18 cellular contexts compared by ENCODE assay signal in genomic region chr10:125054664-125055273, GRCh38.
DNase-seq lines count a peak whose midpoint lies in the region; TF ChIP-seq lines count a peak whose summit lies in the region.
"Had no signal": no experiment of that assay in that cellular context is flagged by ENCODE, and none has a peak within 500 bp of the region (broad histone marks: within the 10 kb centered on the region; RNA-seq: fewer than 3 reads in every experiment).

No MANE protein-coding gene starts in this region.

- no peaks in the 10 kb centered on the region for H3K27me3 ChIP-seq in thyroid gland
- H3K27me3 ChIP-seq: ovary, SJCRH30 had no signal

- 82 to 84% methylated on average over 9 of the region's 9 CpGs for WGBS in thyroid gland, 2 donors

- H3K36me3 ChIP-seq in thyroid gland: no peaks in the 10 kb centered on the region
- H3K36me3 ChIP-seq: ovary had no signal

- H3K9me3 ChIP-seq in thyroid gland: no peaks in the 10 kb centered on the region
- H3K9me3 ChIP-seq: ovary, SJCRH30 had no signal

- peak overlapping the region in 4 of 5 experiments; percentile 40 to 74 (median 65) for H3K27ac Mint-ChIP-seq in brain
- peak overlapping the region; percentile 87 for H3K27ac Mint-ChIP-seq in mesothelial cell of epicardium
- H3K27ac Mint-ChIP-seq in activated naive CD4-positive, alpha-beta T cell treated with anti-CD3 and anti-CD28 coated beads for 36 hours: no peak overlapping the region
- H3K27ac Mint-ChIP-seq: stimulated activated memory B cell treated with anti-CD40 and anti-IgM and Interleukin-4, amounts not matched to agents 10 μg/mL and 1 μg/mL and 100 μg/mL, for 72 hours had no signal

- H3K4me3 Mint-ChIP-seq in brain (peak overlapping the region in 1 of 5 experiments; percentile 11), mesothelial cell of epicardium (no peak overlapping the region)
- H3K4me3 Mint-ChIP-seq in activated naive CD4-positive, alpha-beta T cell treated with anti-CD3 and anti-CD28 coated beads for 36 hours: no peak overlapping the region
- H3K4me3 Mint-ChIP-seq: stimulated activated memory B cell treated with anti-CD40 and anti-IgM and Interleukin-4, amounts not matched to agents 10 μg/mL and 1 μg/mL and 100 μg/mL, for 72 hours had no signal

- CTCF ChIA-PET in HEK293T (lab: Yijun Ruan, JAX): interaction anchor here (1.1 kb wide), 1 partner anchor 9 kb away, joined by 3 read pairs; no protein-coding TSS in a partner anchor
- CTCF ChIA-PET in activated naive CD4-positive, alpha-beta T cell treated with anti-CD3 and anti-CD28 coated beads for 36 hours (lab: Charles Lee): interaction anchor here (1.3 to 1.7 kb wide), 2 partner anchors 10 to 14 kb away, joined by 3 to 7 read pairs; no protein-coding TSS in a partner anchor

- H3K36me3 Mint-ChIP-seq in brain: peaks cover 61% of the 10 kb centered on the region
- H3K36me3 Mint-ChIP-seq in mesothelial cell of epicardium: peaks cover 24% of the 10 kb centered on the region
- H3K36me3 Mint-ChIP-seq in activated naive CD4-positive, alpha-beta T cell treated with anti-CD3 and anti-CD28 coated beads for 36 hours (ENCODE audit: low read depth): no peaks in the 10 kb centered on the region
- H3K36me3 Mint-ChIP-seq: stimulated activated memory B cell treated with anti-CD40 and anti-IgM and Interleukin-4, amounts not matched to agents 10 μg/mL and 1 μg/mL and 100 μg/mL, for 72 hours had no signal

- no peak for TF ChIP-seq POLR2A in thyroid gland (IDR thresholded peaks at IDR 0.05)

- H3K4me1 Mint-ChIP-seq in brain: peaks cover 84% of the 10 kb centered on the region
- H3K4me1 Mint-ChIP-seq in mesothelial cell of epicardium: peaks cover 59% of the 10 kb centered on the region
- no peaks in the 10 kb centered on the region for H3K4me1 Mint-ChIP-seq in activated naive CD4-positive, alpha-beta T cell treated with anti-CD3 and anti-CD28 coated beads for 36 hours (ENCODE audit: low read depth)
- H3K4me1 Mint-ChIP-seq: stimulated activated memory B cell treated with anti-CD40 and anti-IgM and Interleukin-4, amounts not matched to agents 10 μg/mL and 1 μg/mL and 100 μg/mL, for 72 hours had no signal

- DNase-seq in HEK293T (ENCODE audit: extremely low spot score): no peak
- no peak for DNase-seq in mesothelial cell of epicardium (ENCODE audit: low spot score in 2 of 2, unreplicated experiment in 2 of 2)
- DNase-seq in thyroid gland: no peak
- DNase-seq in KG1 (lab: John Stamatoyannopoulos, UW): no peak
- DNase-seq in activated naive CD4-positive, alpha-beta T cell treated with anti-CD3 and anti-CD28 coated beads for 36 hours: no peak
- no peak for DNase-seq in islet precursor cell
- DNase-seq in AG20443 (ENCODE audit: low spot score): no peak
- DNase-seq: activated CD4-positive, alpha-beta T cell treated with anti-CD3 and anti-CD28 coated beads for 1 hour; activated gamma-delta T cell treated with Interleukin-2 at 50 U/mL for 16 hours; head of caudate nucleus; NCI-H1436; NCI-H446 treated with DMSO at 0.1 percent for 48 hours; SJCRH30; T1000 had no signal

- POLR2A ChIA-PET in HEK293T (lab: Yijun Ruan, JAX): no interaction called here

- intact Hi-C loops in thyroid gland (cut with DNase I): loop anchor here (5.0 to 10.0 kb wide), 2 partner anchors 108 to 140 kb away; partner anchors contain the start of gene CTBP2
- intact Hi-C loops in activated naive CD4-positive, alpha-beta T cell treated with anti-CD3 and anti-CD28 coated beads for 36 hours (cut with micrococcal nuclease): no loop called here

- peaks cover 0 to 11% (median 0%) of the 10 kb centered on the region in 5 experiments for H3K9me3 Mint-ChIP-seq in brain
- no peaks in the 10 kb centered on the region for H3K9me3 Mint-ChIP-seq in mesothelial cell of epicardium
- H3K9me3 Mint-ChIP-seq in activated naive CD4-positive, alpha-beta T cell treated with anti-CD3 and anti-CD28 coated beads for 36 hours: no peaks in the 10 kb centered on the region
- H3K9me3 Mint-ChIP-seq: stimulated activated memory B cell treated with anti-CD40 and anti-IgM and Interleukin-4, amounts not matched to agents 10 μg/mL and 1 μg/mL and 100 μg/mL, for 72 hours had no signal

- H3K27ac ChIP-seq in thyroid gland: peak overlapping the region in 2 of 3 donors; percentile 75 to 88
- H3K27ac ChIP-seq: SJCRH30 had no signal

- no peak overlapping the region for H3K4me3 ChIP-seq in thyroid gland (replicated peaks in 1 of 3)
- H3K4me3 ChIP-seq: ovary, SJCRH30, smooth muscle cell had no signal

- peaks cover 78 to 89% of the 10 kb centered on the region in 2 donors for H3K4me1 ChIP-seq in thyroid gland

- H3K27me3 Mint-ChIP-seq in brain: no peaks in the 10 kb centered on the region
- H3K27me3 Mint-ChIP-seq in mesothelial cell of epicardium (ENCODE audit: low read depth): no peaks in the 10 kb centered on the region
- H3K27me3 Mint-ChIP-seq in activated naive CD4-positive, alpha-beta T cell treated with anti-CD3 and anti-CD28 coated beads for 36 hours (ENCODE audit: low read depth): peaks cover 4% of the 10 kb centered on the region

- no peak for TF ChIP-seq CTCF in brain (conservative IDR thresholded peaks at IDR 0.05)
- no peak for TF ChIP-seq CTCF in mesothelial cell of epicardium (IDR thresholded peaks at IDR 0.05; ENCODE audit: unreplicated experiment)
- TF ChIP-seq CTCF in thyroid gland (IDR thresholded peaks at IDR 0.05): no peak

TF ChIP-seq in HEK293T, 16 proteins besides CTCF, POLR2A, EP300 and RAD21:
- TF ChIP-seq ELF4 (IDR thresholded peaks at IDR 0.05): no peak
- no peak for TF ChIP-seq LEF1 (IDR thresholded peaks at IDR 0.05; ENCODE audit: borderline replicate concordance)
- no peak for TF ChIP-seq HDGF (IDR thresholded peaks at IDR 0.05; ENCODE audit: borderline replicate concordance)
- TF ChIP-seq ZNF384 (IDR thresholded peaks at IDR 0.05): no peak
- TF ChIP-seq BHLHE40 (IDR thresholded peaks at IDR 0.05; ENCODE audit: borderline replicate concordance): no peak
- TF ChIP-seq CTBP1 (IDR thresholded peaks at IDR 0.05; ENCODE audit: borderline replicate concordance): peak; percentile 13; the same call in 1 of the 2 replicates
- TF ChIP-seq, protein P1, sequence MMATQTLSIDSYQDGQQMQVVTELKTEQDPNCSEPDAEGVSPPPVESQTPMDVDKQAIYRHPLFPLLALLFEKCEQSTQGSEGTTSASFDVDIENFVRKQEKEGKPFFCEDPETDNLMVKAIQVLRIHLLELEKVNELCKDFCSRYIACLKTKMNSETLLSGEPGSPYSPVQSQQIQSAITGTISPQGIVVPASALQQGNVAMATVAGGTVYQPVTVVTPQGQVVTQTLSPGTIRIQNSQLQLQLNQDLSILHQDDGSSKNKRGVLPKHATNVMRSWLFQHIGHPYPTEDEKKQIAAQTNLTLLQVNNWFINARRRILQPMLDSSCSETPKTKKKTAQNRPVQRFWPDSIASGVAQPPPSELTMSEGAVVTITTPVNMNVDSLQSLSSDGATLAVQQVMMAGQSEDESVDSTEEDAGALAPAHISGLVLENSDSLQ (IDR thresholded peaks at IDR 0.05): peak; percentile 79
- TF ChIP-seq SP1 (IDR thresholded peaks at IDR 0.05): no peak
- TF ChIP-seq TARDBP (IDR thresholded peaks at IDR 0.05): no peak
- TF ChIP-seq L3MBTL2 (conservative IDR thresholded peaks at IDR 0.05): no peak
- peak; percentile 73 for TF ChIP-seq ARNT (IDR thresholded peaks at IDR 0.05)
- no peak for TF ChIP-seq NFRKB (IDR thresholded peaks at IDR 0.05)
- TF ChIP-seq FOXA1 (IDR thresholded peaks at IDR 0.05): peak; percentile 51; the same call in 1 of the 2 replicates
- no peak for TF ChIP-seq FOXK2 (IDR thresholded peaks at IDR 0.05)
- TF ChIP-seq SUZ12 (IDR thresholded peaks at IDR 0.05): no peak
- TF ChIP-seq FOXM1 (IDR thresholded peaks at IDR 0.05; ENCODE audit: borderline replicate concordance): no peak
